In the genomic region with DNA sequence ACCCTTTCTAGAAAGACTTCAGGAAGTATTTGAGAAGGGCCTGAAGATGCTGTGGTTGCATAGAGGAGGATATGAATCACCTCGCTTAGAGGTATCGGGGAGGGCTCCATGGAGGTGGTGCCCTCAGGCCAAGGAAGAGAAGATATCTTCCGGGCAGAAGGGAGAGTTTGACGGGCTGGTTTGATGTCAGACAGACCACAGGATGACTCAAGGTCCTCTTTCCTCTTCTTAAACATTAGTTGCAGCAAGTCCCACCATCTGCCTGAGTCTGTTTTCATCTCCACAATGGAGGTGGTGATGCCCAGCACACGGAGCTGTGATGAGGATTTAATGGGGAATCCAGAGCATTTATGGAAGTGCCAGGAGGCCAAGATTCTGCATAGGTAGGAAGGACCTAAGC, we compare ENCODE assay signal across 1 cellular context.
TF ChIP-seq lines count a peak whose summit lies in the region.

No MANE protein-coding gene starts in this region.

TF ChIP-seq in GM23338, 12 proteins besides CTCF, POLR2A, EP300 and RAD21 (continued from another document):
- TF ChIP-seq, protein P1, sequence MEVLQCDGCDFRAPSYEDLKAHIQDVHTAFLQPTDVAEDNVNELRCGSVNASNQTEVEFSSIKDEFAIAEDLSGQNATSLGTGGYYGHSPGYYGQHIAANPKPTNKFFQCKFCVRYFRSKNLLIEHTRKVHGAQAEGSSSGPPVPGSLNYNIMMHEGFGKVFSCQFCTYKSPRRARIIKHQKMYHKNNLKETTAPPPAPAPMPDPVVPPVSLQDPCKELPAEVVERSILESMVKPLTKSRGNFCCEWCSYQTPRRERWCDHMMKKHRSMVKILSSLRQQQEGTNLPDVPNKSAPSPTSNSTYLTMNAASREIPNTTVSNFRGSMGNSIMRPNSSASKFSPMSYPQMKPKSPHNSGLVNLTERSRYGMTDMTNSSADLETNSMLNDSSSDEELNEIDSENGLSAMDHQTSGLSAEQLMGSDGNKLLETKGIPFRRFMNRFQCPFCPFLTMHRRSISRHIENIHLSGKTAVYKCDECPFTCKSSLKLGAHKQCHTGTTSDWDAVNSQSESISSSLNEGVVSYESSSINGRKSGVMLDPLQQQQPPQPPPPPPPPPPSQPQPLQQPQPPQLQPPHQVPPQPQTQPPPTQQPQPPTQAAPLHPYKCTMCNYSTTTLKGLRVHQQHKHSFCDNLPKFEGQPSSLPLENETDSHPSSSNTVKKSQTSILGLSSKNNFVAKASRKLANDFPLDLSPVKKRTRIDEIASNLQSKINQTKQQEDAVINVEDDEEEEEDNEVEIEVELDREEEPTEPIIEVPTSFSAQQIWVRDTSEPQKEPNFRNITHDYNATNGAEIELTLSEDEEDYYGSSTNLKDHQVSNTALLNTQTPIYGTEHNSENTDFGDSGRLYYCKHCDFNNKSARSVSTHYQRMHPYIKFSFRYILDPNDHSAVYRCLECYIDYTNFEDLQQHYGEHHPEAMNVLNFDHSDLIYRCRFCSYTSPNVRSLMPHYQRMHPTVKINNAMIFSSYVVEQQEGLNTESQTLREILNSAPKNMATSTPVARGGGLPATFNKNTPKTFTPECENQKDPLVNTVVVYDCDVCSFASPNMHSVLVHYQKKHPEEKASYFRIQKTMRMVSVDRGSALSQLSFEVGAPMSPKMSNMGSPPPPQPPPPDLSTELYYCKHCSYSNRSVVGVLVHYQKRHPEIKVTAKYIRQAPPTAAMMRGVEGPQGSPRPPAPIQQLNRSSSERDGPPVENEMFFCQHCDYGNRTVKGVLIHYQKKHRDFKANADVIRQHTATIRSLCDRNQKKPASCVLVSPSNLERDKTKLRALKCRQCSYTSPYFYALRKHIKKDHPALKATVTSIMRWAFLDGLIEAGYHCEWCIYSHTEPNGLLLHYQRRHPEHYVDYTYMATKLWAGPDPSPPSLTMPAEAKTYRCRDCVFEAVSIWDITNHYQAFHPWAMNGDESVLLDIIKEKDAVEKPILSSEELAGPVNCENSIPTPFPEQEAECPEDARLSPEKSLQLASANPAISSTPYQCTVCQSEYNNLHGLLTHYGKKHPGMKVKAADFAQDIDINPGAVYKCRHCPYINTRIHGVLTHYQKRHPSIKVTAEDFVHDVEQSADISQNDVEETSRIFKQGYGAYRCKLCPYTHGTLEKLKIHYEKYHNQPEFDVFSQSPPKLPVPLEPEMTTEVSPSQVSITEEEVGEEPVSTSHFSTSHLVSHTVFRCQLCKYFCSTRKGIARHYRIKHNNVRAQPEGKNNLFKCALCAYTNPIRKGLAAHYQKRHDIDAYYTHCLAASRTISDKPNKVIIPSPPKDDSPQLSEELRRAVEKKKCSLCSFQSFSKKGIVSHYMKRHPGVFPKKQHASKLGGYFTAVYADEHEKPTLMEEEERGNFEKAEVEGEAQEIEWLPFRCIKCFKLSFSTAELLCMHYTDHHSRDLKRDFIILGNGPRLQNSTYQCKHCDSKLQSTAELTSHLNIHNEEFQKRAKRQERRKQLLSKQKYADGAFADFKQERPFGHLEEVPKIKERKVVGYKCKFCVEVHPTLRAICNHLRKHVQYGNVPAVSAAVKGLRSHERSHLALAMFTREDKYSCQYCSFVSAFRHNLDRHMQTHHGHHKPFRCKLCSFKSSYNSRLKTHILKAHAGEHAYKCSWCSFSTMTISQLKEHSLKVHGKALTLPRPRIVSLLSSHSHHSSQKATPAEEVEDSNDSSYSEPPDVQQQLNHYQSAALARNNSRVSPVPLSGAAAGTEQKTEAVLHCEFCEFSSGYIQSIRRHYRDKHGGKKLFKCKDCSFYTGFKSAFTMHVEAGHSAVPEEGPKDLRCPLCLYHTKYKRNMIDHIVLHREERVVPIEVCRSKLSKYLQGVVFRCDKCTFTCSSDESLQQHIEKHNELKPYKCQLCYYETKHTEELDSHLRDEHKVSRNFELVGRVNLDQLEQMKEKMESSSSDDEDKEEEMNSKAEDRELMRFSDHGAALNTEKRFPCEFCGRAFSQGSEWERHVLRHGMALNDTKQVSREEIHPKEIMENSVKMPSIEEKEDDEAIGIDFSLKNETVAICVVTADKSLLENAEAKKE (CRISPR knock-in tag; IDR thresholded peaks at IDR 0.05) = no peak
- TF ChIP-seq STAT1 (IDR thresholded peaks at IDR 0.05; ENCODE audit: unreplicated experiment) = no peak
- TF ChIP-seq ETS1 (IDR thresholded peaks at IDR 0.05) = no peak
- no peak for TF ChIP-seq NANOG (IDR thresholded peaks at IDR 0.05; ENCODE audit: borderline replicate concordance)
